1 cellular context compared by ENCODE assay signal in genomic region chr1:226073184-226073950, GRCh38.
TF ChIP-seq lines count a peak whose summit lies in the region.

No MANE protein-coding gene starts in this region.

TF ChIP-seq in HCT116, 20 proteins besides CTCF, POLR2A, EP300 and RAD21 (continued from another document):
- TF ChIP-seq ZBTB33 (IDR thresholded peaks at IDR 0.05; ENCODE audit: extremely low read depth, insufficient replicate concordance, low read length) (no peak), REST (IDR thresholded peaks at IDR 0.05; ENCODE audit: low read depth) (no peak), FOSL1 (IDR thresholded peaks at IDR 0.05; ENCODE audit: low read depth) (no peak), SRF (IDR thresholded peaks at IDR 0.05; ENCODE audit: low read depth) (no peak), ELF1 (IDR thresholded peaks at IDR 0.05; ENCODE audit: borderline replicate concordance, low read depth) (no peak), SP1 (IDR thresholded peaks at IDR 0.05; ENCODE audit: low read depth) (no peak), CBX3 (IDR thresholded peaks at IDR 0.05; ENCODE audit: low read depth) (no peak), YY1 (IDR thresholded peaks at IDR 0.05; ENCODE audit: extremely low read depth, insufficient replicate concordance, low read depth, low read length) (no peak), ZNF274 (IDR thresholded peaks at IDR 0.05; ENCODE audit: low read depth, low read length) (no peak)
